13 cellular contexts compared by ENCODE assay signal in genomic region chr1:27438621-27439061, GRCh38. TPM values are rescaled to one million over a fixed set of nuclear protein-coding genes. Genes with fewer than 3 reads are reported as not detected.
DNase-seq lines count a peak whose midpoint lies in the region; ATAC-seq, FAIRE-seq and TF ChIP-seq lines count a peak whose summit lies in the region.
"Had no signal": no experiment of that assay in that cellular context is flagged by ENCODE, and none has a peak within 500 bp of the region (broad histone marks: within the 10 kb centered on the region; RNA-seq: fewer than 3 reads in every experiment).

No MANE protein-coding gene starts in this region.

- DNase-seq in CD4-positive, CD25-positive, alpha-beta regulatory T cell, result peak in 1 of 3 donors; percentile 49
- DNase-seq in GM19239 (ENCODE audit: insufficient read length, low spot score), result no peak
- no peak for DNase-seq in natural killer cell treated with Interleukin-12 subunit alpha and Interleukin-12 subunit beta and Interleukin-15 and Interleukin-18, amount 100 ng/mL, for 72 hours (ENCODE audit: low spot score)
- DNase-seq in AG08396 (ENCODE audit: low spot score), result no peak
- no peak for DNase-seq in stimulated activated CD4-positive, alpha-beta T cell treated with anti-CD3 and anti-CD28 coated beads, Interleukin-2, amount 100 ng/mL, for 48 hours
- DNase-seq in thyroid gland, result no peak
- DNase-seq: activated CD4-positive, CD25-positive, alpha-beta regulatory T cell treated with anti-CD3 and anti-CD28 coated beads, Interleukin-2, amount 50 U/mL, for 72 hours; retina had no signal

- peak in 1 of 2 donors; percentile 36 for ATAC-seq in CD4-positive, CD25-positive, alpha-beta regulatory T cell (ENCODE audit: low read depth in 2 of 2)
- peak; percentile 40 for ATAC-seq in activated T-helper 17 cell treated with anti-CD3 and anti-CD28 coated beads, Interleukin-2, amount 50 U/mL, for 72 hours (replicated peaks)
- no peak for ATAC-seq in natural killer cell treated with Interleukin-12 subunit alpha and Interleukin-12 subunit beta and Interleukin-15 and Interleukin-18, amount 100 ng/mL, for 72 hours
- no peak for ATAC-seq in GM21529 (IDR thresholded peaks at IDR 0.05; ENCODE audit: unreplicated experiment)

- TF ChIP-seq POLR2A in thyroid gland (IDR thresholded peaks at IDR 0.05), result no peak

- peak overlapping the region; percentile 82 for H3K4me3 ChIP-seq in CD4-positive, CD25-positive, alpha-beta regulatory T cell (ENCODE audit: low read depth, low read length)
- H3K4me3 ChIP-seq in thyroid gland (replicated peaks in 1 of 3), result no peak overlapping the region

- H3K9me3 ChIP-seq in CD4-positive, CD25-positive, alpha-beta regulatory T cell (ENCODE audit: control insufficient read depth in 2 of 2, low read length in 2 of 2), result no peaks in the 10 kb centered on the region
- no peaks in the 10 kb centered on the region for H3K9me3 ChIP-seq in thyroid gland

- FAIRE-seq in GM19239 (lab: Jason Lieb, UNC), result peak; percentile 72
- FAIRE-seq: keratinocyte, RCC 7860 had no signal

- TF ChIP-seq CTCF in thyroid gland (IDR thresholded peaks at IDR 0.05), result no peak

- peaks cover 13% of the 10 kb centered on the region for H3K36me3 Mint-ChIP-seq in CD4-positive, CD25-positive, alpha-beta regulatory T cell
- H3K36me3 Mint-ChIP-seq in activated T-helper 17 cell treated with anti-CD3 and anti-CD28 coated beads, Interleukin-2, amount 50 U/mL, for 72 hours (ENCODE audit: low read depth), result peaks cover 19% of the 10 kb centered on the region
- no peaks in the 10 kb centered on the region for H3K36me3 Mint-ChIP-seq in natural killer cell treated with Interleukin-12 subunit alpha and Interleukin-12 subunit beta and Interleukin-15 and Interleukin-18, amount 100 ng/mL, for 72 hours

- H3K27ac ChIP-seq in CD4-positive, CD25-positive, alpha-beta regulatory T cell (ENCODE audit: insufficient read depth, low read length, poor library complexity, severe bottlenecking), result peak overlapping the region; percentile 69
- peak overlapping the region in 1 of 3 donors; percentile 75 for H3K27ac ChIP-seq in thyroid gland
- H3K27ac ChIP-seq: HL-60 had no signal

- H3K27ac Mint-ChIP-seq in CD4-positive, CD25-positive, alpha-beta regulatory T cell, result peak overlapping the region; percentile 39 to 87 (median 69)
- peak overlapping the region; percentile 34 for H3K27ac Mint-ChIP-seq in activated T-helper 17 cell treated with anti-CD3 and anti-CD28 coated beads, Interleukin-2, amount 50 U/mL, for 72 hours
- H3K27ac Mint-ChIP-seq in natural killer cell treated with Interleukin-12 subunit alpha and Interleukin-12 subunit beta and Interleukin-15 and Interleukin-18, amount 100 ng/mL, for 72 hours, result peak overlapping the region; percentile 22 to 63

- intact Hi-C loops in thyroid gland (cut with DNase I), result no loop called here

- no peaks in the 10 kb centered on the region for H3K9me3 Mint-ChIP-seq in CD4-positive, CD25-positive, alpha-beta regulatory T cell
- no peaks in the 10 kb centered on the region for H3K9me3 Mint-ChIP-seq in activated T-helper 17 cell treated with anti-CD3 and anti-CD28 coated beads, Interleukin-2, amount 50 U/mL, for 72 hours
- H3K9me3 Mint-ChIP-seq in natural killer cell treated with Interleukin-12 subunit alpha and Interleukin-12 subunit beta and Interleukin-15 and Interleukin-18, amount 100 ng/mL, for 72 hours, result no peaks in the 10 kb centered on the region

- peaks cover 63% of the 10 kb centered on the region for H3K4me1 ChIP-seq in CD4-positive, CD25-positive, alpha-beta regulatory T cell (ENCODE audit: control insufficient read depth, insufficient read depth, low read length, poor library complexity, severe bottlenecking)
- peaks cover 52 to 53% of the 10 kb centered on the region in 2 donors for H3K4me1 ChIP-seq in thyroid gland

- peak overlapping the region; percentile 22 to 61 (median 46) for H3K4me3 Mint-ChIP-seq in CD4-positive, CD25-positive, alpha-beta regulatory T cell
- H3K4me3 Mint-ChIP-seq in activated T-helper 17 cell treated with anti-CD3 and anti-CD28 coated beads, Interleukin-2, amount 50 U/mL, for 72 hours, result peak overlapping the region; percentile 7
- H3K4me3 Mint-ChIP-seq in natural killer cell treated with Interleukin-12 subunit alpha and Interleukin-12 subunit beta and Interleukin-15 and Interleukin-18, amount 100 ng/mL, for 72 hours, result no peak overlapping the region

- peaks cover 7% of the 10 kb centered on the region for H3K36me3 ChIP-seq in CD4-positive, CD25-positive, alpha-beta regulatory T cell (ENCODE audit: control insufficient read depth, insufficient read depth, low read length)
- no peaks in the 10 kb centered on the region for H3K36me3 ChIP-seq in thyroid gland

- H3K27me3 ChIP-seq in CD4-positive, CD25-positive, alpha-beta regulatory T cell (ENCODE audit: control insufficient read depth, insufficient read depth, low read length), result no peaks in the 10 kb centered on the region
- no peaks in the 10 kb centered on the region for H3K27me3 ChIP-seq in thyroid gland

- WGBS in thyroid gland, 2 donors, result 92 to 93% methylated on average over 1 of the region's 1 CpG

- H3K4me1 Mint-ChIP-seq in CD4-positive, CD25-positive, alpha-beta regulatory T cell, result peaks cover 31 to 75% (median 57%) of the 10 kb centered on the region in 4 donors
- H3K4me1 Mint-ChIP-seq in activated T-helper 17 cell treated with anti-CD3 and anti-CD28 coated beads, Interleukin-2, amount 50 U/mL, for 72 hours, result peaks cover 45% of the 10 kb centered on the region
- peaks cover 46% of the 10 kb centered on the region in 2 donors for H3K4me1 Mint-ChIP-seq in natural killer cell treated with Interleukin-12 subunit alpha and Interleukin-12 subunit beta and Interleukin-15 and Interleukin-18, amount 100 ng/mL, for 72 hours (ENCODE audit: low read depth in 2 of 2)

- no peaks in the 10 kb centered on the region for H3K27me3 Mint-ChIP-seq in CD4-positive, CD25-positive, alpha-beta regulatory T cell
- no peaks in the 10 kb centered on the region for H3K27me3 Mint-ChIP-seq in activated T-helper 17 cell treated with anti-CD3 and anti-CD28 coated beads, Interleukin-2, amount 50 U/mL, for 72 hours
- H3K27me3 Mint-ChIP-seq in natural killer cell treated with Interleukin-12 subunit alpha and Interleukin-12 subunit beta and Interleukin-15 and Interleukin-18, amount 100 ng/mL, for 72 hours, result no peaks in the 10 kb centered on the region

RNA-seq across cellular contexts. Expression of gene GPR3, which starts 46.2 kb away (rescaled TPM):
- total RNA-seq in CD4-positive, CD25-positive, alpha-beta regulatory T cell, result 0.47 TPM
- under 1 TPM in 2 of 4 donors, not detected in 2; 0.07 to 0.21 TPM for polyA plus RNA-seq in CD4-positive, CD25-positive, alpha-beta regulatory T cell
- under 1 TPM; 0.26 to 0.42 TPM for total RNA-seq in activated T-helper 17 cell treated with anti-CD3 and anti-CD28 coated beads, Interleukin-2, amount 50 U/mL, for 72 hours
- total RNA-seq in natural killer cell treated with Interleukin-12 subunit alpha and Interleukin-12 subunit beta and Interleukin-15 and Interleukin-18, amount 100 ng/mL, for 72 hours, result 1 to 10 TPM in 1 of 2 donors, under 1 TPM in 1; 0.64 to 1.1 TPM
- total RNA-seq in thyroid gland, result 1 to 10 TPM in 1 of 4 donors, under 1 TPM in 3; 0.11 to 2.1 (median 0.60) TPM

RNA-seq across cellular contexts. Expression of gene WASF2, which starts 51.3 kb away (rescaled TPM):
- 175 TPM for total RNA-seq in CD4-positive, CD25-positive, alpha-beta regulatory T cell
- 10 to 100 TPM; 55.3 to 85.3 (median 61.8) TPM for polyA plus RNA-seq in CD4-positive, CD25-positive, alpha-beta regulatory T cell
- total RNA-seq in activated T-helper 17 cell treated with anti-CD3 and anti-CD28 coated beads, Interleukin-2, amount 50 U/mL, for 72 hours, result 100 to 1,000 TPM in 1 of 2 donors, 10 to 100 TPM in 1; 85.7 to 125 TPM
- total RNA-seq in natural killer cell treated with Interleukin-12 subunit alpha and Interleukin-12 subunit beta and Interleukin-15 and Interleukin-18, amount 100 ng/mL, for 72 hours, result 100 to 1,000 TPM in 1 of 2 donors, 10 to 100 TPM in 1; 97.7 to 110 TPM
- total RNA-seq in thyroid gland, result 10 to 100 TPM; 38.3 to 47.7 (median 46.7) TPM

RNA-seq across cellular contexts. Expression of gene CD164L2, which starts 55.5 kb away (rescaled TPM):
- total RNA-seq in CD4-positive, CD25-positive, alpha-beta regulatory T cell, result not detected
- polyA plus RNA-seq in CD4-positive, CD25-positive, alpha-beta regulatory T cell, result not detected
- total RNA-seq in activated T-helper 17 cell treated with anti-CD3 and anti-CD28 coated beads, Interleukin-2, amount 50 U/mL, for 72 hours, result not detected
- not detected for total RNA-seq in natural killer cell treated with Interleukin-12 subunit alpha and Interleukin-12 subunit beta and Interleukin-15 and Interleukin-18, amount 100 ng/mL, for 72 hours
- total RNA-seq in thyroid gland, result under 1 TPM in 3 of 4 donors, not detected in 1; 0.50 to 0.63 (median 0.54) TPM
